In the genomic region with DNA sequence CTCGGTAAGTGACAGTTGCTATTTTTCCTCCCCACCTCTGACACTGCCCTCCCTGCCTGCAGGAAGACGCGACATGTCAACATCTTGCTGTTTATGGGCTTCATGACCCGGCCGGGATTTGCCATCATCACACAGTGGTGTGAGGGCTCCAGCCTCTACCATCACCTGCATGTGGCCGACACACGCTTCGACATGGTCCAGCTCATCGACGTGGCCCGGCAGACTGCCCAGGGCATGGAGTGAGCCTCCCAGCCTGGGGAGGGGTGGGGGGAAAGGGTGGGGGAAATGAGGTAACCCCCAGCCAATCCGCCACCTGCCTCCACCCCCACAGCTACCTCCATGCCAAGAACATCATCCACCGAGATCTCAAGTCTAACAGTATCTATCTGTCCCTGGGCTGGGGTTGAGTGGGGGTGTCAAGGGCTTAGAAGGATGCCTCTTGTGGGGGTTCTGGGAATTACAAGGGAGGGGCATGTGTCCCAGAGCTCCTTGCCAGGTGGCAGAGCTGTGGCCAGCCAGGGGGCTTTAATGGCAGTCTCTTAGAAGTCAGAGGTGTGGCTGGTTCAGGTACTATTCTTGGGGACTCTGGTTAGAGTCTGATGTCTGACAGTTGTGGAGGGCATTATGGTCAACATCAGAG, we compare ENCODE assay signal across 8 cellular contexts. TPM values are rescaled to one million over a fixed set of nuclear protein-coding genes. Genes with fewer than 3 reads are reported as not detected.
DNase-seq lines count a peak whose midpoint lies in the region; ATAC-seq, FAIRE-seq and TF ChIP-seq lines count a peak whose summit lies in the region.

No MANE protein-coding gene starts in this region.

- H3K4me1 ChIP-seq in CD8-positive, alpha-beta T cell (ENCODE audit: insufficient read depth, low read length): peaks cover 7% of the 10 kb centered on the region
- peaks cover 9% of the 10 kb centered on the region for H3K4me1 ChIP-seq in IMR-90 (ENCODE audit: control insufficient read depth, insufficient read depth, low read length)

- no peak overlapping the region for H3K4me2 ChIP-seq in IMR-90 (ENCODE audit: low read depth, low read length)

- no peak overlapping the region for H4K91ac ChIP-seq in IMR-90 (ENCODE audit: insufficient read depth, low read depth, low read length)

- peaks cover 30% of the 10 kb centered on the region for H3K36me3 ChIP-seq in CD8-positive, alpha-beta T cell (ENCODE audit: insufficient read depth, low read length)
- peaks cover 37% of the 10 kb centered on the region for H3K36me3 ChIP-seq in IMR-90 (ENCODE audit: control insufficient read depth, insufficient read depth, low read length)

- peak in 3 of 7 experiments; percentile 32 to 47 (median 45) for DNase-seq in CD8-positive, alpha-beta T cell
- no peak for DNase-seq in IMR-90
- DNase-seq in activated naive CD8-positive, alpha-beta T cell treated with anti-CD3 and anti-CD28 coated beads, Interleukin-2, amount 50 U/mL, for 16 hours (ENCODE audit: low read depth, low spot score): peak; percentile 7
- peak; percentile 84 for DNase-seq in mesenteric fat pad (ENCODE audit: low spot score)
- DNase-seq in GM19238 (ENCODE audit: insufficient read length, low spot score): no peak
- DNase-seq in H54 (ENCODE audit: insufficient read length, low spot score): no peak
- no peak for DNase-seq in glomerular visceral epithelial cell (ENCODE audit: extremely low spot score)

- no peak overlapping the region for H2AK5ac ChIP-seq in IMR-90 (ENCODE audit: low read depth, low read length)

- no peak overlapping the region for H3K18ac ChIP-seq in IMR-90 (ENCODE audit: low read depth, low read length)

- POLR2A ChIA-PET in CD8-positive, alpha-beta T cell (lab: Charles Lee): interaction anchor here (0.6 to 1.0 kb wide), 2 partner anchors 12 to 424 kb away, joined by 3 read pairs; a partner anchor contains a TSS
- POLR2A ChIA-PET in IMR-90 (lab: Charles Lee; ENCODE audit: unreplicated experiment): no interaction called here

- H3K4me3 Mint-ChIP-seq in CD8-positive, alpha-beta T cell: no peak overlapping the region

- H3K4me1 Mint-ChIP-seq in CD8-positive, alpha-beta T cell (ENCODE audit: low read depth): peaks cover 24% of the 10 kb centered on the region

- H4K8ac ChIP-seq in IMR-90 (ENCODE audit: low read depth in 2 of 2, low read length in 2 of 2): no peak overlapping the region

- no peak overlapping the region for H3K4ac ChIP-seq in IMR-90 (ENCODE audit: low read depth, low read length)

- peak; percentile 34 for TF ChIP-seq CTCF in CD8-positive, alpha-beta T cell (IDR thresholded peaks at IDR 0.05)
- TF ChIP-seq CTCF in IMR-90 (conservative IDR thresholded peaks at IDR 0.05; ENCODE audit: low read depth, low read length): peak; percentile 33; the same call in 1 of the 2 replicates

- no peak for TF ChIP-seq RAD21 in IMR-90 (IDR thresholded peaks at IDR 0.05; ENCODE audit: low read length)

- no peak overlapping the region for H3K14ac ChIP-seq in IMR-90 (replicated peaks; ENCODE audit: low read depth, low read length)

- ATAC-seq in CD8-positive, alpha-beta T cell: peak; percentile 73
- ATAC-seq in IMR-90 (ENCODE audit: low read depth) (no peak), HG02798 (IDR thresholded peaks at IDR 0.05; ENCODE audit: poor library complexity, unreplicated experiment) (no peak)

- H3K27me3 Mint-ChIP-seq in CD8-positive, alpha-beta T cell (ENCODE audit: low read depth): peaks cover 4% of the 10 kb centered on the region

- H2BK5ac ChIP-seq in IMR-90 (ENCODE audit: low read depth, low read length, poor library complexity, severe bottlenecking): no peak overlapping the region

- H3K9ac ChIP-seq in IMR-90 (ENCODE audit: low read depth, low read length): no peak overlapping the region

- peaks cover 3% of the 10 kb centered on the region; the same call in 1 of the 2 replicates for H3K9me1 ChIP-seq in IMR-90 (ENCODE audit: insufficient read depth, low read length)

- H3K27ac ChIP-seq in CD8-positive, alpha-beta T cell (ENCODE audit: low read depth, low read length): no peak overlapping the region
- H3K27ac ChIP-seq in IMR-90 (ENCODE audit: insufficient read depth, low read length): no peak overlapping the region

- 87% methylated on average over 3 of the region's 13 CpGs; no CpG with 5 or more reads in 1 of the 2 experiments for WGBS in IMR-90 (ENCODE audit: extremely low coverage in 2 of 2, insufficient read length in 1 of 2), 2 experiments

- H3K27me3 ChIP-seq in CD8-positive, alpha-beta T cell (ENCODE audit: insufficient read depth, low read length): no peaks in the 10 kb centered on the region
- H3K27me3 ChIP-seq in IMR-90 (ENCODE audit: control insufficient read depth, insufficient read depth, low read length): no peaks in the 10 kb centered on the region

- H2AFZ ChIP-seq in IMR-90 (replicated peaks; ENCODE audit: low read length, poor library complexity): no peak overlapping the region

- H3K56ac ChIP-seq in IMR-90 (ENCODE audit: extremely low read depth, insufficient read depth, low read length): no peak overlapping the region

- H2BK120ac ChIP-seq in IMR-90 (ENCODE audit: low read depth, low read length): no peak overlapping the region

- H3K27ac Mint-ChIP-seq in CD8-positive, alpha-beta T cell: no peak overlapping the region

- H3K9me3 ChIP-seq in CD8-positive, alpha-beta T cell (ENCODE audit: low read length): no peaks in the 10 kb centered on the region
- H3K9me3 ChIP-seq in IMR-90 (ENCODE audit: control insufficient read depth, insufficient read depth, low read length): no peaks in the 10 kb centered on the region; the same call in 1 of the 2 replicates

- H2BK15ac ChIP-seq in IMR-90 (ENCODE audit: low read depth, low read length): no peak overlapping the region

- in situ Hi-C loops in IMR-90 (cut with MboI; ENCODE audit: low sequenced_read_pairs): no loop called here

- H3K79me1 ChIP-seq in IMR-90 (ENCODE audit: low read depth in 1 of 2, low read length in 2 of 2): peaks cover 0 to 16% of the 10 kb centered on the region in 2 experiments; a peak in 2 of 4 replicates

- no peak overlapping the region for H4K5ac ChIP-seq in IMR-90 (ENCODE audit: low read depth, low read length)

- CTCF ChIA-PET in CD8-positive, alpha-beta T cell (lab: Charles Lee): interaction anchor here (0.6 to 1.1 kb wide), 2 partner anchors 21 to 87 kb away, joined by 3 read pairs; no protein-coding TSS in a partner anchor
- CTCF ChIA-PET in IMR-90 (lab: Yijun Ruan, JAX): no interaction called here

- H2AK9ac ChIP-seq in IMR-90 (replicated peaks; ENCODE audit: low read depth, low read length, poor library complexity): no peak overlapping the region

- dilution Hi-C loops in IMR-90 (cut with HindIII; ENCODE audit: low sequenced_read_pairs, unreplicated experiment): no loop called here

- H3K36me3 Mint-ChIP-seq in CD8-positive, alpha-beta T cell: peaks cover 73% of the 10 kb centered on the region

- H3K23ac ChIP-seq in IMR-90 (ENCODE audit: low read depth, low read length): no peak overlapping the region

- BruUV-seq in IMR-90 (replicated peaks; lab: Mats Ljungman, UMichigan): no TSS peak

- peaks cover 4% of the 10 kb centered on the region for H4K20me1 ChIP-seq in IMR-90 (ENCODE audit: insufficient read depth, low read length)

- intact Hi-C loops in CD8-positive, alpha-beta T cell (cut with DNase I, micrococcal nuclease): loop anchor here in 1 of 2 experiments (10.0 kb wide), 1 partner anchor 456 kb away; no protein-coding TSS in a partner anchor
- intact Hi-C loops in IMR-90 (cut with micrococcal nuclease): no loop called here

- no peaks in the 10 kb centered on the region for H3K9me3 Mint-ChIP-seq in CD8-positive, alpha-beta T cell

- no peak overlapping the region for H2BK20ac ChIP-seq in IMR-90 (ENCODE audit: low read depth, low read length)

- TF ChIP-seq POLR2A in IMR-90 (IDR thresholded peaks at IDR 0.05; ENCODE audit: low read depth, low read length) (no peak), H54 (IDR thresholded peaks at IDR 0.05; ENCODE audit: low read depth, low read length) (no peak)

- FAIRE-seq in H54 (lab: Jason Lieb, UNC): no peak

- H3K4me3 ChIP-seq in CD8-positive, alpha-beta T cell (ENCODE audit: low read depth, low read length): no peak overlapping the region
- H3K4me3 ChIP-seq in IMR-90 (ENCODE audit: insufficient read depth, low read depth, low read length): no peak overlapping the region

TF ChIP-seq in IMR-90, 13 proteins besides CTCF, POLR2A, EP300 and RAD21 (continues in another document):
- TF ChIP-seq FOS (IDR thresholded peaks at IDR 0.05; ENCODE audit: low read depth, low read length) (no peak), MXI1 (IDR thresholded peaks at IDR 0.05; ENCODE audit: borderline replicate concordance, low read depth, low read length) (no peak), MAZ (IDR thresholded peaks at IDR 0.05; ENCODE audit: borderline replicate concordance, low read depth, low read length) (no peak), RFX5 (IDR thresholded peaks at IDR 0.05; ENCODE audit: low read depth, low read length) (no peak), MAFK (IDR thresholded peaks at IDR 0.05; ENCODE audit: low read depth, low read length) (no peak)
- TF ChIP-seq, protein P1, sequence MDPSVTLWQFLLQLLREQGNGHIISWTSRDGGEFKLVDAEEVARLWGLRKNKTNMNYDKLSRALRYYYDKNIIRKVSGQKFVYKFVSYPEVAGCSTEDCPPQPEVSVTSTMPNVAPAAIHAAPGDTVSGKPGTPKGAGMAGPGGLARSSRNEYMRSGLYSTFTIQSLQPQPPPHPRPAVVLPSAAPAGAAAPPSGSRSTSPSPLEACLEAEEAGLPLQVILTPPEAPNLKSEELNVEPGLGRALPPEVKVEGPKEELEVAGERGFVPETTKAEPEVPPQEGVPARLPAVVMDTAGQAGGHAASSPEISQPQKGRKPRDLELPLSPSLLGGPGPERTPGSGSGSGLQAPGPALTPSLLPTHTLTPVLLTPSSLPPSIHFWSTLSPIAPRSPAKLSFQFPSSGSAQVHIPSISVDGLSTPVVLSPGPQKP (IDR thresholded peaks at IDR 0.05; ENCODE audit: borderline replicate concordance, low read depth, low read length): no peak

RNA-seq across cellular contexts. Expression of a gene that starts 7.8 kb away (rescaled TPM):
- total RNA-seq in CD8-positive, alpha-beta T cell: 100 to 1,000 TPM; 125 to 134 TPM
- total RNA-seq in IMR-90 (2012; rRNA removed) (9.1 and 10.8 TPM in 2 replicates), mesenteric fat pad (70.9 TPM)
- polyA plus RNA-seq in IMR-90 (2012; rRNA removed): 52.2 and 54.2 TPM in 2 replicates
- polyA plus RNA-seq in IMR-90 (2012; cell fraction: cytosol; rRNA removed): 49.7 and 53.0 TPM in 2 replicates
- polyA plus RNA-seq in IMR-90 (2012; cell fraction: nucleus; rRNA removed; ENCODE audit: low replicate concordance): 107 and 180 TPM in 2 replicates

RNA-seq across cellular contexts. Expression of a gene that starts 13.5 kb away (rescaled TPM):
- 10 to 100 TPM; 16.1 to 17.4 TPM for total RNA-seq in CD8-positive, alpha-beta T cell
- total RNA-seq in IMR-90 (2012; rRNA removed) (407 and 512 TPM in 2 replicates), mesenteric fat pad (410 TPM)
- 3,078 and 3,290 TPM in 2 replicates for polyA plus RNA-seq in IMR-90 (2012; rRNA removed)
- polyA plus RNA-seq in IMR-90 (2012; cell fraction: cytosol; rRNA removed): 2,220 and 2,243 TPM in 2 replicates
- polyA plus RNA-seq in IMR-90 (2012; cell fraction: nucleus; rRNA removed; ENCODE audit: low replicate concordance): 514 and 755 TPM in 2 replicates

RNA-seq across cellular contexts. Expression of a gene that starts 50.9 kb away (rescaled TPM):
- under 1 TPM in 1 of 2 experiments, not detected in 1; 0.17 TPM for total RNA-seq in CD8-positive, alpha-beta T cell
- total RNA-seq in IMR-90 (2012; rRNA removed) (under 0.01 TPM in 2 replicates), mesenteric fat pad (not detected)
- polyA plus RNA-seq in IMR-90 (2012; rRNA removed): 0.56 and 0.63 TPM in 2 replicates
- 0.39 and 0.44 TPM in 2 replicates for polyA plus RNA-seq in IMR-90 (2012; cell fraction: cytosol; rRNA removed)
- polyA plus RNA-seq in IMR-90 (2012; cell fraction: nucleus; rRNA removed; ENCODE audit: low replicate concordance): 0.33 and 0.71 TPM in 2 replicates

Comparison
In these comparisons a context has a peak if more than half of its experiments do, and no peak if none do; other contexts are left out.
1. DNase-seq: peak in activated naive CD8-positive, alpha-beta T cell treated with anti-CD3 and anti-CD28 coated beads, Interleukin-2, amount 50 U/mL, for 16 hours (single experiment) and mesenteric fat pad (single experiment); none in IMR-90 (single experiment), GM19238 (single experiment), H54 (single experiment) and glomerular visceral epithelial cell (single experiment).
2. RNA of a gene that starts 13.5 kb away (total RNA-seq): 407 to 512 TPM in IMR-90 and 410 TPM in mesenteric fat pad (single experiment); 16.1 to 17.4 TPM in CD8-positive, alpha-beta T cell; every median in the first group is over 10 times any median in the second.